In genomic region chrX:19840899-19841648, GRCh38 we compare ENCODE assay signal across 8 cellular contexts. TPM values are rescaled to one million over a fixed set of nuclear protein-coding genes. Genes with fewer than 3 reads are reported as not detected.
DNase-seq lines count a peak whose midpoint lies in the region; ATAC-seq and TF ChIP-seq lines count a peak whose summit lies in the region.

No MANE protein-coding gene starts in this region.

- H3K36me3 Mint-ChIP-seq in stimulated activated naive B cell treated with anti-CD40 and anti-IgM and Interleukin-4, amounts not matched to agents 10 μg/mL and 1 μg/mL and 100 μg/mL, for 72 hours: peaks cover 24 to 36% of the 10 kb centered on the region in 2 donors

- peaks cover 68% of the 10 kb centered on the region for H3K79me2 ChIP-seq in DND-41 (ENCODE audit: insufficient read depth, low read length)

- H3K27me3 Mint-ChIP-seq in stimulated activated naive B cell treated with anti-CD40 and anti-IgM and Interleukin-4, amounts not matched to agents 10 μg/mL and 1 μg/mL and 100 μg/mL, for 72 hours: peaks cover 0 to 4% of the 10 kb centered on the region in 2 donors

- H3K9me3 ChIP-seq in DND-41 (ENCODE audit: insufficient read depth, low read length, severe bottlenecking): no peaks in the 10 kb centered on the region

- H3K4me1 ChIP-seq in DND-41 (ENCODE audit: insufficient read depth, low read length): peaks cover 47% of the 10 kb centered on the region

- ATAC-seq in DND-41 (ENCODE audit: insufficient read depth, low read depth): peak; percentile 88
- peak; percentile 46 for ATAC-seq in GM21526 (IDR thresholded peaks at IDR 0.05; ENCODE audit: low FRiP score, unreplicated experiment)
- peak; percentile 69 to 71 for ATAC-seq in stimulated activated naive B cell treated with anti-CD40 and anti-IgM and Interleukin-4, amounts not matched to agents 10 μg/mL and 1 μg/mL and 100 μg/mL, for 72 hours (replicated peaks)

- no peak for TF ChIP-seq CTCF in DND-41 (IDR thresholded peaks at IDR 0.05; ENCODE audit: borderline replicate concordance, extremely low read depth, low read length, poor library complexity, severe bottlenecking)

- DNase-seq in DND-41 (peak; percentile 76), cerebellar cortex (ENCODE audit: low spot score) (no peak), head of caudate nucleus (no peak), NCI-H1694 (lab: John Stamatoyannopoulos, UW) (no peak)
- peak; percentile 92 for DNase-seq in Jurkat, Clone E6-1 (ENCODE audit: low read depth, low spot score)
- DNase-seq in activated effector memory CD4-positive, alpha-beta T cell treated with Interleukin-2 at 50 U/mL for 16 hours: peak; percentile 8
- DNase-seq in stimulated activated naive B cell treated with anti-CD40 and anti-IgM and Interleukin-4, amounts not matched to agents 10 μg/mL and 1 μg/mL and 100 μg/mL, for 72 hours: no peak

- H3K9ac ChIP-seq in DND-41 (ENCODE audit: low read depth, low read length): peak overlapping the region; percentile 20; the same call in 1 of the 2 replicates

- H3K4me1 Mint-ChIP-seq in stimulated activated naive B cell treated with anti-CD40 and anti-IgM and Interleukin-4, amounts not matched to agents 10 μg/mL and 1 μg/mL and 100 μg/mL, for 72 hours: peaks cover 28 to 69% of the 10 kb centered on the region in 2 donors

- H3K36me3 ChIP-seq in DND-41 (ENCODE audit: insufficient read depth, low read length): peaks cover 7% of the 10 kb centered on the region

- intact Hi-C loops in head of caudate nucleus (cut with DNase I): no loop called here

- H3K4me2 ChIP-seq in DND-41 (ENCODE audit: insufficient read depth, low read length): peak overlapping the region; percentile 49

- H3K27me3 ChIP-seq in DND-41 (ENCODE audit: insufficient read depth, low read length, poor library complexity): no peaks in the 10 kb centered on the region

- peaks cover 7% of the 10 kb centered on the region; the same call in 1 of the 2 replicates for H4K20me1 ChIP-seq in DND-41 (ENCODE audit: insufficient read depth, low read length)

- H3K27ac Mint-ChIP-seq in stimulated activated naive B cell treated with anti-CD40 and anti-IgM and Interleukin-4, amounts not matched to agents 10 μg/mL and 1 μg/mL and 100 μg/mL, for 72 hours: peak overlapping the region; percentile 86

- H2AFZ ChIP-seq in DND-41 (ENCODE audit: low read depth, low read length): no peak overlapping the region

- H3K4me3 ChIP-seq in DND-41 (ENCODE audit: low read depth in 1 of 2, low read length in 2 of 2): peak overlapping the region in 1 of 2 experiments; percentile 8; a peak in 2 of 4 replicates
- peak overlapping the region; percentile 32 for H3K4me3 ChIP-seq in Jurkat, Clone E6-1 (ENCODE audit: low read length)

- peak overlapping the region; percentile 71 for H3K27ac ChIP-seq in DND-41 (ENCODE audit: low read length)

- H3K4me3 Mint-ChIP-seq in stimulated activated naive B cell treated with anti-CD40 and anti-IgM and Interleukin-4, amounts not matched to agents 10 μg/mL and 1 μg/mL and 100 μg/mL, for 72 hours: peak overlapping the region; percentile 63 to 68

- H3K9me3 Mint-ChIP-seq in stimulated activated naive B cell treated with anti-CD40 and anti-IgM and Interleukin-4, amounts not matched to agents 10 μg/mL and 1 μg/mL and 100 μg/mL, for 72 hours: peaks cover 3 to 12% of the 10 kb centered on the region in 2 donors

RNA-seq across cellular contexts. Expression of gene SH3KBP1, which starts 46.3 kb away (rescaled TPM):
- 5.8 TPM for polyA plus RNA-seq in Jurkat, Clone E6-1 (2012; ENCODE audit: insufficient read depth, insufficient read length)

Comparison
In these comparisons a context has a peak if more than half of its experiments do, and no peak if none do; other contexts are left out.
1. DNase-seq: peak in DND-41 (single experiment), Jurkat, Clone E6-1 (single experiment) and activated effector memory CD4-positive, alpha-beta T cell treated with Interleukin-2 at 50 U/mL for 16 hours (single experiment); none in stimulated activated naive B cell treated with anti-CD40 and anti-IgM and Interleukin-4, amounts not matched to agents 10 μg/mL and 1 μg/mL and 100 μg/mL, for 72 hours (single experiment), cerebellar cortex (single experiment), head of caudate nucleus (0 of 42) and NCI-H1694 (single experiment).
2. Peak in every context shown above with its lines, with median percentiles within 50 percentile points of each other: ATAC-seq.